In the genomic region with DNA sequence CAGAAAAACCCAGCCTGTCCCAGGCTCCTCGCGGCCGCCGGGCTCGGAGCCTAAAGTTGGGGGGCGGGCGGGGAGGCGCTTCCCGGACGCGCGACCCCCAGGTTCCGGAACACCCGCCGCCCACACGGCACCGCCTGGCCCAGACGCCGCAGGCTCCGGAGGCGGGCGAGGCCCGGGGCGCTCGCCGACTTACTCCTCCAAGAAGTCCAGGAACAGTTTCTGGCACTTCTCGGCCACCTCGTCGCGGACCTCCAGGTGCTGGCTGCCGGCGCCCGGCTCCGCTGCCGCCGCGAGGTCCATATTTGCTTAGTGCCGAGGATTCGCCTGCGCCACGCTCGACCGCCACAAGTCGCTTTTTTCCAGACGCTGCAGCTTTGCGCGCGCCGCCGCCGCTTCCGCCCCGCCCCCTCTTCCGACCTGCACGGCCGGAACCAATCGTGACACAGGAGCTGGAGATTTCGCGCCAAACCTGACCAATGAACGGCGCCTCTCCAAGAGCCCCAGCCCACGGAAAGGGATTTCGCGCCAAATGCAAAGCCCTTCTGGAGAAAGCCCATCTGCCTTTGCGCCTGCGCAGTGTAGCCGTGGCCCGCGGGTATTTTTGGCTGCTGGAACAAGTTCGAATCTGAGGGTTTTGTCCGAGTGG, we compare ENCODE assay signal across 8 cellular contexts. TPM values are rescaled to one million over a fixed set of nuclear protein-coding genes. Genes with fewer than 3 reads are reported as not detected.
DNase-seq lines count a peak whose midpoint lies in the region; ATAC-seq and TF ChIP-seq lines count a peak whose summit lies in the region.

A gene (minus strand): TSS at position 378 of the 646 bp plus-strand sequence. CDS start 78 bp downstream, at position 300.

- peak within 1 kb of the TSS; percentile 76 to 97 (median 89) for H3K4me2 ChIP-seq in BLaER1 treated with 17β-estradiol and CSF1 and Interleukin-3, amounts not matched to agents 10 nM and 100 nM

- H3K36me3 ChIP-seq in BLaER1 treated with 17β-estradiol and CSF1 and Interleukin-3, amounts not matched to agents 10 nM and 100 nM = peaks cover 7 to 40% (median 23%) of the 10 kb centered on the region in 11 experiments
- peaks cover 0 to 12% of the 10 kb centered on the region in 2 donors for H3K36me3 ChIP-seq in left lung

- H3K4me3 Mint-ChIP-seq in activated CD4-positive, alpha-beta T cell treated with anti-CD3 and anti-CD28 coated beads, Interleukin-2, amount 10 ng/mL, durations not matched to agents 7 days and 5 days = peak within 1 kb of the TSS; percentile 90
- H3K4me3 Mint-ChIP-seq in dendritic cell treated with granulocyte-macrophage colony-stimulating factor and Interleukin-4, amounts not matched to agents 40 ng/mL and 50 ng/mL, for 4 days = peak within 1 kb of the TSS; percentile 83

- H3K27ac Mint-ChIP-seq in activated CD4-positive, alpha-beta T cell treated with anti-CD3 and anti-CD28 coated beads, Interleukin-2, amount 10 ng/mL, durations not matched to agents 7 days and 5 days = peak within 1 kb of the TSS; percentile 96
- peak within 1 kb of the TSS; percentile 82 for H3K27ac Mint-ChIP-seq in dendritic cell treated with granulocyte-macrophage colony-stimulating factor and Interleukin-4, amounts not matched to agents 40 ng/mL and 50 ng/mL, for 4 days

- peaks cover 17 to 34% (median 27%) of the 10 kb centered on the region in 10 experiments for H3K4me1 ChIP-seq in BLaER1 treated with 17β-estradiol and CSF1 and Interleukin-3, amounts not matched to agents 10 nM and 100 nM
- H3K4me1 ChIP-seq in left lung = peaks cover 0 to 22% of the 10 kb centered on the region in 2 donors

- peaks cover 44% of the 10 kb centered on the region for H3K4me1 Mint-ChIP-seq in activated CD4-positive, alpha-beta T cell treated with anti-CD3 and anti-CD28 coated beads, Interleukin-2, amount 10 ng/mL, durations not matched to agents 7 days and 5 days
- H3K4me1 Mint-ChIP-seq in dendritic cell treated with granulocyte-macrophage colony-stimulating factor and Interleukin-4, amounts not matched to agents 40 ng/mL and 50 ng/mL, for 4 days (ENCODE audit: low read depth) = peaks cover 22% of the 10 kb centered on the region

- H3K9me3 Mint-ChIP-seq in activated CD4-positive, alpha-beta T cell treated with anti-CD3 and anti-CD28 coated beads, Interleukin-2, amount 10 ng/mL, durations not matched to agents 7 days and 5 days = no peaks in the 10 kb centered on the region
- no peaks in the 10 kb centered on the region for H3K9me3 Mint-ChIP-seq in dendritic cell treated with granulocyte-macrophage colony-stimulating factor and Interleukin-4, amounts not matched to agents 40 ng/mL and 50 ng/mL, for 4 days

- H3K27ac ChIP-seq in BLaER1 treated with 17β-estradiol and CSF1 and Interleukin-3, amounts not matched to agents 10 nM and 100 nM = peak within 1 kb of the TSS; percentile 64 to 96 (median 95)
- H3K27ac ChIP-seq in left lung = peak within 1 kb of the TSS; percentile 81 to 88

- H4K20me1 ChIP-seq in BLaER1 treated with 17β-estradiol and CSF1 and Interleukin-3, amounts not matched to agents 10 nM and 100 nM = peaks cover 0 to 32% (median 18%) of the 10 kb centered on the region in 11 experiments; a peak in 9 of 22 replicates

- intact Hi-C loops in dendritic cell treated with granulocyte-macrophage colony-stimulating factor and Interleukin-4, amounts not matched to agents 40 ng/mL and 50 ng/mL, for 4 days (cut with micrococcal nuclease) = no loop called here
- intact Hi-C loops in left lung (cut with DNase I) = no loop called here

- H3K4me3 ChIP-seq in BLaER1 treated with 17β-estradiol and CSF1 and Interleukin-3, amounts not matched to agents 10 nM and 100 nM = peak within 1 kb of the TSS; percentile 81 to 95 (median 88)
- H3K4me3 ChIP-seq in left lung = peak within 1 kb of the TSS; percentile 84 to 90

- no peaks in the 10 kb centered on the region for H3K27me3 Mint-ChIP-seq in activated CD4-positive, alpha-beta T cell treated with anti-CD3 and anti-CD28 coated beads, Interleukin-2, amount 10 ng/mL, durations not matched to agents 7 days and 5 days
- no peaks in the 10 kb centered on the region for H3K27me3 Mint-ChIP-seq in dendritic cell treated with granulocyte-macrophage colony-stimulating factor and Interleukin-4, amounts not matched to agents 40 ng/mL and 50 ng/mL, for 4 days

- H3K36me3 Mint-ChIP-seq in activated CD4-positive, alpha-beta T cell treated with anti-CD3 and anti-CD28 coated beads, Interleukin-2, amount 10 ng/mL, durations not matched to agents 7 days and 5 days (ENCODE audit: low read depth) = peaks cover 36% of the 10 kb centered on the region
- H3K36me3 Mint-ChIP-seq in dendritic cell treated with granulocyte-macrophage colony-stimulating factor and Interleukin-4, amounts not matched to agents 40 ng/mL and 50 ng/mL, for 4 days (ENCODE audit: low read depth) = peaks cover 12% of the 10 kb centered on the region

- POLR2A ChIA-PET in activated CD4-positive, alpha-beta T cell treated with anti-CD3 and anti-CD28 coated beads, Interleukin-2, amount 10 ng/mL, durations not matched to agents 7 days and 5 days (lab: Charles Lee) = interaction anchor here (0.6 to 1.2 kb wide), 4 partner anchors 57 to 508 kb away, joined by 3 to 4 read pairs (median 3); a partner anchor contains a TSS

- no peaks in the 10 kb centered on the region for H3K9me3 ChIP-seq in BLaER1 treated with 17β-estradiol and CSF1 and Interleukin-3, amounts not matched to agents 10 nM and 100 nM (replicated peaks in 1 of 11)
- no peaks in the 10 kb centered on the region for H3K9me3 ChIP-seq in left lung

- H3K9ac ChIP-seq in BLaER1 treated with 17β-estradiol and CSF1 and Interleukin-3, amounts not matched to agents 10 nM and 100 nM = peak within 1 kb of the TSS; percentile 85 to 96 (median 95)

- CTCF ChIA-PET in activated CD4-positive, alpha-beta T cell treated with anti-CD3 and anti-CD28 coated beads, Interleukin-2, amount 10 ng/mL, durations not matched to agents 7 days and 5 days (lab: Charles Lee) = interaction anchor here (0.9 to 1.8 kb wide), 11 partner anchors 10 to 508 kb away, joined by 3 to 9 read pairs (median 4); no protein-coding TSS in a partner anchor

- peak; percentile 86 for ATAC-seq in GM19328 (IDR thresholded peaks at IDR 0.05; ENCODE audit: unreplicated experiment)
- ATAC-seq in HG03520 (IDR thresholded peaks at IDR 0.05; ENCODE audit: unreplicated experiment) = peak; percentile 90
- peak; percentile 98 for ATAC-seq in left lung

- H3K27me3 ChIP-seq in BLaER1 treated with 17β-estradiol and CSF1 and Interleukin-3, amounts not matched to agents 10 nM and 100 nM = no peaks in the 10 kb centered on the region
- no peaks in the 10 kb centered on the region for H3K27me3 ChIP-seq in left lung

- peak; percentile 98 for DNase-seq in NCI-H69 (lab: John Stamatoyannopoulos, UW)
- DNase-seq in activated CD4-positive, alpha-beta T cell treated with anti-CD3 and anti-CD28 coated beads, Interleukin-2, amount 10 ng/mL, durations not matched to agents 7 days and 5 days = peak; percentile 100
- peak; percentile 96 to 99 for DNase-seq in left lung
- DNase-seq in stimulated activated CD4-positive, alpha-beta T cell treated with anti-CD3 and anti-CD28 coated beads, Interleukin-2, amount 100 ng/mL, for 48 hours = peak; percentile 98

- TF ChIP-seq CTCF in left lung (IDR thresholded peaks at IDR 0.05) = peak in 1 of 2 donors; percentile 46

RNA-seq across cellular contexts. Expression of the gene that starts here (rescaled TPM):
- 100 to 1,000 TPM; 110 to 111 TPM for total RNA-seq in activated CD4-positive, alpha-beta T cell treated with anti-CD3 and anti-CD28 coated beads, Interleukin-2, amount 10 ng/mL, durations not matched to agents 7 days and 5 days
- 10 to 100 TPM; 21.1 to 32.9 TPM for total RNA-seq in left lung

Comparison
In these comparisons a context has a peak if more than half of its experiments do, and no peak if none do; other contexts are left out.
1. Peak in every context shown above with its lines: DNase-seq, ATAC-seq, H3K4me3 ChIP-seq and H3K27ac ChIP-seq.